ENCODE assay signal across 2 cellular contexts in genomic region chr5:176317534-176318374, GRCh38.
TF ChIP-seq lines count a peak whose summit lies in the region.

No MANE protein-coding gene starts in this region.

TF ChIP-seq in liver, 16 proteins besides CTCF, POLR2A, EP300 and RAD21:
- no peak for TF ChIP-seq NR2F2 (IDR thresholded peaks at IDR 0.05)
- no peak for TF ChIP-seq RXRA (IDR thresholded peaks at IDR 0.05)
- no peak for TF ChIP-seq YY1 (IDR thresholded peaks at IDR 0.05)
- TF ChIP-seq ATF3 (IDR thresholded peaks at IDR 0.05) = no peak
- TF ChIP-seq, protein P1, sequence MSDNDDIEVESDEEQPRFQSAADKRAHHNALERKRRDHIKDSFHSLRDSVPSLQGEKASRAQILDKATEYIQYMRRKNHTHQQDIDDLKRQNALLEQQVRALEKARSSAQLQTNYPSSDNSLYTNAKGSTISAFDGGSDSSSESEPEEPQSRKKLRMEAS (IDR thresholded peaks at IDR 0.05) = no peak

TF ChIP-seq in HepG2, 621 proteins besides CTCF, POLR2A, EP300 and RAD21:
- no peak for TF ChIP-seq KDM6A (CRISPR knock-in tag; IDR thresholded peaks at IDR 0.05; ENCODE audit: low read depth)
- no peak for TF ChIP-seq ZBTB37 (CRISPR knock-in tag; IDR thresholded peaks at IDR 0.05)
- no peak for TF ChIP-seq ZNF441 (CRISPR knock-in tag; IDR thresholded peaks at IDR 0.05; ENCODE audit: borderline replicate concordance)
- TF ChIP-seq, protein P2, sequence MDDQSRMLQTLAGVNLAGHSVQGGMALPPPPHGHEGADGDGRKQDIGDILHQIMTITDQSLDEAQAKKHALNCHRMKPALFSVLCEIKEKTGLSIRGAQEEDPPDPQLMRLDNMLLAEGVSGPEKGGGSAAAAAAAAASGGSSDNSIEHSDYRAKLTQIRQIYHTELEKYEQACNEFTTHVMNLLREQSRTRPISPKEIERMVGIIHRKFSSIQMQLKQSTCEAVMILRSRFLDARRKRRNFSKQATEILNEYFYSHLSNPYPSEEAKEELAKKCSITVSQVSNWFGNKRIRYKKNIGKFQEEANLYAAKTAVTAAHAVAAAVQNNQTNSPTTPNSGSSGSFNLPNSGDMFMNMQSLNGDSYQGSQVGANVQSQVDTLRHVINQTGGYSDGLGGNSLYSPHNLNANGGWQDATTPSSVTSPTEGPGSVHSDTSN (CRISPR knock-in tag; IDR thresholded peaks at IDR 0.05; ENCODE audit: borderline replicate concordance) = no peak
- TF ChIP-seq ZNF232 (CRISPR knock-in tag; IDR thresholded peaks at IDR 0.05; ENCODE audit: borderline replicate concordance) = no peak
- TF ChIP-seq, protein P3, sequence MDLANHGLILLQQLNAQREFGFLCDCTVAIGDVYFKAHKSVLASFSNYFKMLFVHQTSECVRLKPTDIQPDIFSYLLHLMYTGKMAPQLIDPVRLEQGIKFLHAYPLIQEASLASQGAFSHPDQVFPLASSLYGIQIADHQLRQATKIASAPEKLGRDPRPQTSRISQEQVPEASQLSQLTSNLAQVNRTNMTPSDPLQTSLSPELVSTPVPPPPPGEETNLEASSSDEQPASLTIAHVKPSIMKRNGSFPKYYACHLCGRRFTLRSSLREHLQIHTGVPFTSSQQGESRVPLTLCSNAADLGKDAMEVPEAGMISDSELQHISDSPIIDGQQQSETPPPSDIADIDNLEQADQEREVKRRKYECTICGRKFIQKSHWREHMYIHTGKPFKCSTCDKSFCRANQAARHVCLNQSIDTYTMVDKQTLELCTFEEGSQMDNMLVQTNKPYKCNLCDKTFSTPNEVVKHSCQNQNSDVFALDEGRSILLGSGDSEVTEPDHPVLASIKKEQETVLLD (CRISPR knock-in tag; IDR thresholded peaks at IDR 0.05; ENCODE audit: low read depth) = no peak
- TF ChIP-seq ZNF775 (CRISPR knock-in tag; IDR thresholded peaks at IDR 0.05; ENCODE audit: borderline replicate concordance) = no peak
- TF ChIP-seq ATF7 (IDR thresholded peaks at IDR 0.05) = no peak
- no peak for TF ChIP-seq ATF7 (CRISPR knock-in tag; IDR thresholded peaks at IDR 0.05)
TF ChIP-seq in HepG2: peak in this region for 0.
